In the genomic region with DNA sequence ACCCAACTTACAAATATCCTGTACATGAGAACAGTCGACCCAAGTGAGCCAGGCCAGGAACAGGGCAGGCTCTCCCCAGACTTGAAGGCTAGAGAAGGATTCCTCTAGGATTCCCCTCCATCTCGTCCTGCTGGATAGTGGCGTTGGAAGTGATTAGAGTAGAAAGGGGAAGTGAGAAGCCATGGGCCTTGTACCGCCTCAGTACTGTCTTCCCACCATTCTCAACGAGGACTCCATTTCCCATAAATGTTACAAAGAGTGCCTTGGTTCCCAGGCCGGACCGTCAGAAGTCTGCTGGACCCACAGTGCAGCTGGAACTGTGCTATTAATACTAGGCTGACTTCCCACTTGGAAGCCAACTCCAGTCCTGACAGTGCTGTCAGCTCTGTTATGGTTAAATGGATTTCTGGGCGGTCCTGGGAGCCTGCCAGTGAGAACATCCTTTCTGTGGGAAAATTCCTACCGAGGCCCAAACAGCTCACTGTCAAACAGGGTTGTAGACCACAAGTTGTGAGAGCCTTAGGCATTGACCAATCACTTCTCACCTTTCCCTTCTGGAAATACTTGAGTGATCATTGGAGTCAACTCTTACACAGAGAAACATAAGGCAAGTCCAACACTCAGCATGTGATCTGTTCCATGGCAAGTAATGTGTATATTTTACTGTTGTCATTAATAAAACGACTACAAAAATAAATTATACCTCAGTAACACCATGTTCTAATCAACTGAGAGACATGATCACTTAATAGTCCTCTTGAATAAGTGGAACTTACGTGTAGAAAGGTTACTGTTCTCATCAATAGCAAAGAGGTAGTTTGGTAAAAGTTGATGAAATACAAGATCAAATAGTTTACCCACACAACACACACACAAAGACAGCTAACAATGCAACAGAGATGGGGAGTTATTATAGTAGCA, we compare ENCODE assay signal across 9 cellular contexts. TPM values are rescaled to one million over a fixed set of nuclear protein-coding genes. Genes with fewer than 3 reads are reported as not detected.
DNase-seq lines count a peak whose midpoint lies in the region; ATAC-seq and TF ChIP-seq lines count a peak whose summit lies in the region.
"Had no signal": no experiment of that assay in that cellular context is flagged by ENCODE, and none has a peak within 500 bp of the region (broad histone marks: within the 10 kb centered on the region; RNA-seq: fewer than 3 reads in every experiment).

No MANE protein-coding gene starts in this region.

- no peaks in the 10 kb centered on the region for H3K36me3 ChIP-seq in cardiac muscle cell
- H3K36me3 ChIP-seq in thoracic aorta: no peaks in the 10 kb centered on the region

- H3K27me3 Mint-ChIP-seq in activated CD4-positive, alpha-beta memory T cell treated with anti-CD3 and anti-CD28 coated beads for 36 hours: no peaks in the 10 kb centered on the region

- H3K27ac ChIP-seq in cardiac muscle cell (peak overlapping the region; percentile 46), thoracic aorta (peak overlapping the region; percentile 37 to 43), RWPE1 (no peak overlapping the region)
- H3K27ac ChIP-seq: epithelial cell of prostate had no signal

- TF ChIP-seq CTCF in cardiac muscle cell (IDR thresholded peaks at IDR 0.05; ENCODE audit: low read depth, low read length): no peak
- no peak for TF ChIP-seq CTCF in thoracic aorta (IDR thresholded peaks at IDR 0.05)
- TF ChIP-seq CTCF in RWPE1 (conservative IDR thresholded peaks at IDR 0.05; ENCODE audit: low read depth): no peak

- H3K9me3 ChIP-seq in cardiac muscle cell (ENCODE audit: low read depth) (no peaks in the 10 kb centered on the region), thoracic aorta (no peaks in the 10 kb centered on the region)

- H3K27me3 ChIP-seq in cardiac muscle cell: no peaks in the 10 kb centered on the region
- no peaks in the 10 kb centered on the region for H3K27me3 ChIP-seq in thoracic aorta (replicated peaks; ENCODE audit: insufficient read depth)

- H3K4me3 ChIP-seq in cardiac muscle cell (no peak overlapping the region), thoracic aorta (no peak overlapping the region)

- CTCF ChIA-PET in activated CD4-positive, alpha-beta memory T cell treated with anti-CD3 and anti-CD28 coated beads for 36 hours (lab: Charles Lee): no interaction called here
- CTCF ChIA-PET in RWPE1 (lab: Yijun Ruan, JAX): no interaction called here

- intact Hi-C loops in activated CD4-positive, alpha-beta memory T cell treated with anti-CD3 and anti-CD28 coated beads for 36 hours (cut with micrococcal nuclease): no loop called here

- no peak overlapping the region for H3K27ac Mint-ChIP-seq in activated CD4-positive, alpha-beta memory T cell treated with anti-CD3 and anti-CD28 coated beads for 36 hours

- H3K36me3 Mint-ChIP-seq in activated CD4-positive, alpha-beta memory T cell treated with anti-CD3 and anti-CD28 coated beads for 36 hours: no peaks in the 10 kb centered on the region

- POLR2A ChIA-PET in activated CD4-positive, alpha-beta memory T cell treated with anti-CD3 and anti-CD28 coated beads for 36 hours (lab: Charles Lee): no interaction called here
- POLR2A ChIA-PET in RWPE1 (lab: Yijun Ruan, JAX; ENCODE audit: low non-redundant PET): no interaction called here

- peak; percentile 79 for DNase-seq in NCI-H226
- peak; percentile 6 to 87 for DNase-seq in cardiac muscle cell (ENCODE audit: low read depth in 1 of 2, low spot score in 1 of 2)
- DNase-seq in thoracic aorta (ENCODE audit: low spot score): no peak
- DNase-seq in activated CD4-positive, alpha-beta memory T cell treated with anti-CD3 and anti-CD28 coated beads for 36 hours: no peak
- no peak for DNase-seq in RWPE1 (ENCODE audit: low spot score)
- no peak for DNase-seq in NCI-H446 treated with DMSO at 0.1 percent for 48 hours (lab: John Stamatoyannopoulos, UW)
- DNase-seq in HuH-7.5 (ENCODE audit: low spot score): no peak

- no peak overlapping the region for H3K4me3 Mint-ChIP-seq in activated CD4-positive, alpha-beta memory T cell treated with anti-CD3 and anti-CD28 coated beads for 36 hours

- no peaks in the 10 kb centered on the region for H3K4me1 Mint-ChIP-seq in activated CD4-positive, alpha-beta memory T cell treated with anti-CD3 and anti-CD28 coated beads for 36 hours (ENCODE audit: low read depth)

- peak; percentile 43 for ATAC-seq in GM21390 (IDR thresholded peaks at IDR 0.05; ENCODE audit: unreplicated experiment)
- no peak for ATAC-seq in thoracic aorta (ENCODE audit: insufficient number of reproducible peaks, low FRiP score, low read depth)

- no peaks in the 10 kb centered on the region for H3K9me3 Mint-ChIP-seq in activated CD4-positive, alpha-beta memory T cell treated with anti-CD3 and anti-CD28 coated beads for 36 hours

- H3K4me1 ChIP-seq in cardiac muscle cell (ENCODE audit: low read depth) (no peaks in the 10 kb centered on the region), thoracic aorta (ENCODE audit: control insufficient read depth in 1 of 2, low read depth in 2 of 2) (peaks cover 0 to 35% of the 10 kb centered on the region in 2 donors)

RNA-seq across cellular contexts. Expression of gene AMELX, which starts 58.4 kb away (rescaled TPM):
- total RNA-seq in cardiac muscle cell (not detected in 2 replicates), thoracic aorta (not detected)
- not detected in 2 replicates for polyA plus RNA-seq in cardiac muscle cell
- not detected for total RNA-seq in activated CD4-positive, alpha-beta memory T cell treated with anti-CD3 and anti-CD28 coated beads for 36 hours

Comparison
In these comparisons a context has a peak if more than half of its experiments do, and no peak if none do; other contexts are left out.
1. DNase-seq: peak in NCI-H226 (single experiment) and cardiac muscle cell (2 of 2); none in thoracic aorta (single experiment), activated CD4-positive, alpha-beta memory T cell treated with anti-CD3 and anti-CD28 coated beads for 36 hours (single experiment), RWPE1 (single experiment), NCI-H446 treated with DMSO at 0.1 percent for 48 hours (single experiment) and HuH-7.5 (single experiment).